Comparison of ENCODE assay signal across 9 cellular contexts in the genomic region with DNA sequence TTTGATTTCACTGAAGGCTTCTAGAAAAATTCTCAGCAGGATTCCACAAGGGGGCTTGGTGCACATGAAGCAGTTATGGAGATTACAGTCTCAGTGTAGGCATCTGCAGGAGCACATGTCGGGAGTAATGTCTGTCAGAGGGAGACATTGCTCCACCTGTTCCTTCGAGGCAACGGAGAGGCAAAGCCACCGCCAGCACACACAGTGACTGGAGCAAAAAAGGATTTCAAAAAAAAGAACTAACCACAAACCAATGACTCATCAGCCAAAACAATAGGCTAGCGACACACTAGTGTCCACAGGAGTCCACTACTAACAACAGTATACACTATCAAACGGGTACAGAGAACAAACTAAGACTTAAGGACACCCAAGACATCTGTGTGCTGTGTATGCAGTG.
A peak's percentile ranks its signal among the peaks of the same experiment; 100 is the strongest.
DNase-seq lines count a peak whose midpoint lies in the region; ATAC-seq and TF ChIP-seq lines count a peak whose summit lies in the region.
"Had no signal": no experiment of that assay in that cellular context is flagged by ENCODE, and none has a peak within 500 bp of the region (broad histone marks: within the 10 kb centered on the region; RNA-seq: fewer than 3 reads in every experiment).

No MANE protein-coding gene starts in this region.

- TF ChIP-seq CTCF in neutrophil (IDR thresholded peaks at IDR 0.05) = no peak

- H3K4me3 ChIP-seq in neutrophil (ENCODE audit: low read depth in 1 of 2, low read length in 1 of 2) (no peak overlapping the region), aorta (ENCODE audit: low read length in 2 of 2) (no peak overlapping the region)

- H3K9me3 ChIP-seq in neutrophil (no peaks in the 10 kb centered on the region), aorta (ENCODE audit: control insufficient read depth, low read length) (no peaks in the 10 kb centered on the region)

- DNase-seq in GM03348 (ENCODE audit: low spot score) (peak; percentile 40), NOMO-1 treated with DMSO at 0.1 percent for 48 hours (lab: John Stamatoyannopoulos, UW; ENCODE audit: unreplicated experiment) (peak; percentile 73), cerebellar cortex (ENCODE audit: low spot score) (peak; percentile 45), cerebellar nuclear complex (lab: John Stamatoyannopoulos, UW) (no peak), NCI-H446 treated with DMSO at 0.1 percent for 48 hours (lab: John Stamatoyannopoulos, UW) (no peak), aorta (no peak)
- DNase-seq: NCI-H526 had no signal

- peak overlapping the region; percentile 41 for H3K27ac ChIP-seq in neutrophil
- H3K27ac ChIP-seq in aorta (ENCODE audit: low read depth in 1 of 2, low read length in 2 of 2) = no peak overlapping the region

- intact Hi-C loops in aorta (cut with DNase I) = loop anchor here in 1 of 2 donors (5.0 kb wide), 1 partner anchor 73 kb away; no protein-coding TSS in a partner anchor

- 21 to 26% methylated on average over 6 of the region's 6 CpGs for WGBS in aorta, 2 donors

- no peak for ATAC-seq in HG02885 (IDR thresholded peaks at IDR 0.05; ENCODE audit: poor library complexity, unreplicated experiment)
- no peak for ATAC-seq in aorta (ENCODE audit: low FRiP score)

- H3K36me3 ChIP-seq in neutrophil (peaks cover 77% of the 10 kb centered on the region), aorta (ENCODE audit: control insufficient read depth in 1 of 2, insufficient read depth in 2 of 2, low read length in 1 of 2) (peaks cover 2 to 11% of the 10 kb centered on the region in 2 donors)

- H3K4me1 ChIP-seq in neutrophil (ENCODE audit: control insufficient read depth in 1 of 2, insufficient read depth in 1 of 2, low read depth in 1 of 2, low read length in 1 of 2) = peaks cover 5 to 12% of the 10 kb centered on the region in 2 experiments
- H3K4me1 ChIP-seq in aorta (ENCODE audit: control insufficient read depth in 1 of 2, insufficient read depth in 2 of 2, low read length in 2 of 2) = no peaks in the 10 kb centered on the region

- H3K27me3 ChIP-seq in neutrophil = no peaks in the 10 kb centered on the region
- H3K27me3 ChIP-seq in aorta (ENCODE audit: control insufficient read depth in 1 of 2, insufficient read depth in 2 of 2, low read length in 1 of 2) = no peaks in the 10 kb centered on the region

Comparison
In these comparisons a context has a peak if more than half of its experiments do, and no peak if none do; other contexts are left out.
1. DNase-seq: peak in GM03348 (single experiment), NOMO-1 treated with DMSO at 0.1 percent for 48 hours (single experiment) and cerebellar cortex (single experiment); none in cerebellar nuclear complex (0 of 2), NCI-H446 treated with DMSO at 0.1 percent for 48 hours (single experiment) and aorta (0 of 2).